Comparison of ENCODE assay signal across 8 cellular contexts in genomic region chr11:63537293-63538101, GRCh38. TPM values are rescaled to one million over a fixed set of nuclear protein-coding genes. Genes with fewer than 3 reads are reported as not detected.
DNase-seq lines count a peak whose midpoint lies in the region; ATAC-seq, FAIRE-seq and TF ChIP-seq lines count a peak whose summit lies in the region.

No MANE protein-coding gene starts in this region.

- peak overlapping the region; percentile 88 for H3K27ac ChIP-seq in lower lobe of right lung

- no peaks in the 10 kb centered on the region for H3K27me3 ChIP-seq in lower lobe of right lung (ENCODE audit: low read depth)

- peaks cover 10% of the 10 kb centered on the region for H3K36me3 ChIP-seq in lower lobe of right lung

- FAIRE-seq in GM19239 (lab: Jason Lieb, UNC) = no peak

- peak overlapping the region; percentile 65 for H3K4me3 ChIP-seq in lower lobe of right lung

- DNase-seq in COR-L47 (lab: John Stamatoyannopoulos, UW) = peak; percentile 52
- DNase-seq in NCI-H2171 treated with DMSO at 0.1 percent for 48 hours (lab: John Stamatoyannopoulos, UW) = peak; percentile 78
- DNase-seq in central memory CD4-positive, alpha-beta T cell = peak; percentile 9
- DNase-seq in lower lobe of right lung = no peak
- peak; percentile 83 for DNase-seq in superior temporal gyrus (ENCODE audit: extremely low spot score)
- no peak for DNase-seq in NCI-H345 treated with DMSO at 0.1 percent for 48 hours (lab: John Stamatoyannopoulos, UW; ENCODE audit: unreplicated experiment)
- DNase-seq in COLO829 (ENCODE audit: low spot score) = no peak
- no peak for DNase-seq in GM19239 (ENCODE audit: insufficient read length, low spot score)

- no peaks in the 10 kb centered on the region for H3K9me3 ChIP-seq in lower lobe of right lung

- peaks cover 47% of the 10 kb centered on the region for H3K4me1 ChIP-seq in lower lobe of right lung

- ATAC-seq in lower lobe of right lung = peak; percentile 80 to 89

- TF ChIP-seq CTCF in lower lobe of right lung (IDR thresholded peaks at IDR 0.05) = peak; percentile 9

- intact Hi-C loops in lower lobe of right lung (cut with DNase I) = no loop called here

RNA-seq across cellular contexts. Expression of gene PLAAT4, which starts 0.9 kb away (rescaled TPM):
- 150 TPM for total RNA-seq in lower lobe of right lung

RNA-seq across cellular contexts. Expression of gene PLAAT2, which starts 25.7 kb away (rescaled TPM):
- 2.9 TPM for total RNA-seq in lower lobe of right lung

RNA-seq across cellular contexts. Expression of gene LGALS12, which starts 31.6 kb away (rescaled TPM):
- total RNA-seq in lower lobe of right lung = 0.68 TPM

RNA-seq across cellular contexts. Expression of gene PLAAT5, which starts 46.5 kb away (rescaled TPM):
- total RNA-seq in lower lobe of right lung = 2.2 TPM

Comparison
In these comparisons a context has a peak if more than half of its experiments do, and no peak if none do; other contexts are left out.
1. DNase-seq: peak in COR-L47 (single experiment), NCI-H2171 treated with DMSO at 0.1 percent for 48 hours (single experiment), central memory CD4-positive, alpha-beta T cell (single experiment) and superior temporal gyrus (single experiment); none in lower lobe of right lung (single experiment), NCI-H345 treated with DMSO at 0.1 percent for 48 hours (single experiment), COLO829 (single experiment) and GM19239 (single experiment).